ENCODE assay signal across 2 cellular contexts in the genomic region with DNA sequence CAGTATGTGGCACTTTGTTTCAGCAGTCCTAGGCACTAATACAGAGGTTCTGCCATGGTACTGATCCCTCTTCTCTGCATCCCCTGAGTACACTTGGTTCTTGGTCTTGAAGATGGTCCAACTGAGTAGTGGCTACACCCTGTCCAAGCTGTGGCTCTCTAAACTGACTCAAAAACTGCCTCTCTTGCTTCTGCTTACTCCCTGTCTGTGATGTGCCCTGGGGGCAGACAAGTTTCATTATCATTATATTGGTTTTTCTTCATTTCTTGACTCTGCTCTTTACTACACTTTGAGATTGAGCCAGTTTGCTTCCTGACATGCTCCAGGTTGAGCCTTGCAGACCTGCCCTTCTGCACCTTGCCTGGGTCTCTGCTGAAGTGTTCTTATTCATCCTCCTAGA.
TF ChIP-seq lines count a peak whose summit lies in the region.

No MANE protein-coding gene starts in this region.

TF ChIP-seq in GM12891, 5 proteins besides CTCF, POLR2A, EP300 and RAD21:
- TF ChIP-seq POLR2AphosphoS5 (IDR thresholded peaks at IDR 0.05; ENCODE audit: low read depth, low read length) (no peak), PAX5 (IDR thresholded peaks at IDR 0.05; ENCODE audit: insufficient read depth, low read length, severe bottlenecking) (no peak), TAF1 (IDR thresholded peaks at IDR 0.05; ENCODE audit: low read depth, low read length) (no peak; the same call in 1 of the 2 replicates), SPI1 (IDR thresholded peaks at IDR 0.05; ENCODE audit: low read depth, low read length) (no peak), POU2F2 (IDR thresholded peaks at IDR 0.05; ENCODE audit: low read depth, low read length) (no peak)

TF ChIP-seq in GM12878, 131 proteins besides CTCF, POLR2A, EP300 and RAD21:
- TF ChIP-seq POU2F2 (IDR thresholded peaks at IDR 0.05; ENCODE audit: borderline replicate concordance, low read depth, low read length) (no peak), JUNB (IDR thresholded peaks at IDR 0.05) (peak; percentile 26; the same call in 1 of the 2 replicates), RUNX3 (IDR thresholded peaks at IDR 0.05; ENCODE audit: low read length) (peak; percentile 42; the same call in 1 of the 2 replicates), HDGF (IDR thresholded peaks at IDR 0.05) (peak; percentile 73; the same call in 1 of the 2 replicates)
- TF ChIP-seq, protein P1, sequence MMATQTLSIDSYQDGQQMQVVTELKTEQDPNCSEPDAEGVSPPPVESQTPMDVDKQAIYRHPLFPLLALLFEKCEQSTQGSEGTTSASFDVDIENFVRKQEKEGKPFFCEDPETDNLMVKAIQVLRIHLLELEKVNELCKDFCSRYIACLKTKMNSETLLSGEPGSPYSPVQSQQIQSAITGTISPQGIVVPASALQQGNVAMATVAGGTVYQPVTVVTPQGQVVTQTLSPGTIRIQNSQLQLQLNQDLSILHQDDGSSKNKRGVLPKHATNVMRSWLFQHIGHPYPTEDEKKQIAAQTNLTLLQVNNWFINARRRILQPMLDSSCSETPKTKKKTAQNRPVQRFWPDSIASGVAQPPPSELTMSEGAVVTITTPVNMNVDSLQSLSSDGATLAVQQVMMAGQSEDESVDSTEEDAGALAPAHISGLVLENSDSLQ (IDR thresholded peaks at IDR 0.05): 0 out of 2 replicates have a peak, but pooled peaks have one; percentile 18
- TF ChIP-seq, protein P2, sequence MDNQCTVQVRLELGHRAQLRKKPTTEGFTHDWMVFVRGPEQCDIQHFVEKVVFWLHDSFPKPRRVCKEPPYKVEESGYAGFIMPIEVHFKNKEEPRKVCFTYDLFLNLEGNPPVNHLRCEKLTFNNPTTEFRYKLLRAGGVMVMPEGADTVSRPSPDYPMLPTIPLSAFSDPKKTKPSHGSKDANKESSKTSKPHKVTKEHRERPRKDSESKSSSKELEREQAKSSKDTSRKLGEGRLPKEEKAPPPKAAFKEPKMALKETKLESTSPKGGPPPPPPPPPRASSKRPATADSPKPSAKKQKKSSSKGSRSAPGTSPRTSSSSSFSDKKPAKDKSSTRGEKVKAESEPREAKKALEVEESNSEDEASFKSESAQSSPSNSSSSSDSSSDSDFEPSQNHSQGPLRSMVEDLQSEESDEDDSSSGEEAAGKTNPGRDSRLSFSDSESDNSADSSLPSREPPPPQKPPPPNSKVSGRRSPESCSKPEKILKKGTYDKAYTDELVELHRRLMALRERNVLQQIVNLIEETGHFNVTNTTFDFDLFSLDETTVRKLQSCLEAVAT (IDR thresholded peaks at IDR 0.05): peak; percentile 63
